In the genomic region with DNA sequence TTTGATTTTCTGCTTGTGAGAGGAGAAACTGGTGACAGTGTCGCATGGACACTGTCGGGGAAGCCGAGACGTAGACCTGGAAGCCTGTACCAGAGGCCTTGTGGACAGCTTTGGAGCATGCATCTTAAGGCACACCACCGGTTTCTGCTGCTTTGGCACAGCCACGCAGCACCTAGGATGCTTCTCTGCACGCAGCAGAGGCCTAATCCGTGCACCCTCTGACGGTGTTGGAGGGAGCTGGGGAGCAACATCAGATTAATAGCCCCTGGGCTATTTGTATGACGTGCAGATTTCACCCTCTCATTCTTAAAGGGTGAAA, we compare ENCODE assay signal across 8 cellular contexts. TPM values are rescaled to one million over a fixed set of nuclear protein-coding genes. Genes with fewer than 3 reads are reported as not detected.
DNase-seq lines count a peak whose midpoint lies in the region; ATAC-seq and TF ChIP-seq lines count a peak whose summit lies in the region.

No MANE protein-coding gene starts in this region.

- H3K4me3 ChIP-seq in body of pancreas (peak overlapping the region in 1 of 2 donors; percentile 88), lower lobe of right lung (peak overlapping the region; percentile 86), uterus (peak overlapping the region; percentile 62 to 75)

- H3K9me3 ChIP-seq in body of pancreas, result no peaks in the 10 kb centered on the region
- no peaks in the 10 kb centered on the region for H3K9me3 ChIP-seq in lower lobe of right lung
- no peaks in the 10 kb centered on the region for H3K9me3 ChIP-seq in uterus

- peaks cover 16% of the 10 kb centered on the region for H3K4me1 ChIP-seq in body of pancreas
- H3K4me1 ChIP-seq in lower lobe of right lung, result peaks cover 6% of the 10 kb centered on the region
- H3K4me1 ChIP-seq in uterus, result peaks cover 0 to 4% of the 10 kb centered on the region in 2 donors

- TF ChIP-seq POLR2A in body of pancreas (IDR thresholded peaks at IDR 0.05) (no peak), uterus (IDR thresholded peaks at IDR 0.05) (no peak)

- peak overlapping the region in 3 of 4 donors; percentile 68 to 88 (median 87) for H3K27ac ChIP-seq in body of pancreas
- H3K27ac ChIP-seq in lower lobe of right lung, result peak overlapping the region; percentile 75
- H3K27ac ChIP-seq in uterus, result peak overlapping the region; percentile 82 to 84

- intact Hi-C loops in body of pancreas (cut with DNase I) (loop anchor here (5.0 kb wide), 1 partner anchor 209 kb away; no protein-coding TSS in a partner anchor), lower lobe of right lung (cut with DNase I) (loop anchor here (5.0 kb wide), 1 partner anchor 209 kb away; no protein-coding TSS in a partner anchor), uterus (cut with DNase I; ENCODE audit: low total_unique reads) (no loop called here)

- H3K36me3 ChIP-seq in body of pancreas (replicated peaks in 1 of 2; ENCODE audit: insufficient read depth in 1 of 2, low read depth in 2 of 2) (no peaks in the 10 kb centered on the region), lower lobe of right lung (no peaks in the 10 kb centered on the region), uterus (no peaks in the 10 kb centered on the region)

- H3K27me3 ChIP-seq in body of pancreas, result no peaks in the 10 kb centered on the region
- H3K27me3 ChIP-seq in lower lobe of right lung (ENCODE audit: low read depth), result no peaks in the 10 kb centered on the region
- H3K27me3 ChIP-seq in uterus, result no peaks in the 10 kb centered on the region

- TF ChIP-seq CTCF in GM10266 (IDR thresholded peaks at IDR 0.05; ENCODE audit: control insufficient read depth, insufficient read depth, low read depth, missing control alignments) (no peak), body of pancreas (IDR thresholded peaks at IDR 0.05) (no peak), lower lobe of right lung (IDR thresholded peaks at IDR 0.05) (no peak), uterus (IDR thresholded peaks at IDR 0.05) (no peak)

- peak; percentile 35 for ATAC-seq in GM21423 (IDR thresholded peaks at IDR 0.05; ENCODE audit: unreplicated experiment)
- peak; percentile 30 for ATAC-seq in HG03575 (IDR thresholded peaks at IDR 0.05; ENCODE audit: extremely low read depth, insufficient number of reproducible peaks, low FRiP score, unreplicated experiment)
- peak; percentile 11 for ATAC-seq in body of pancreas
- ATAC-seq in lower lobe of right lung, result peak; percentile 23 to 42

- 10 to 12% methylated on average over 8 to 10 of the region's 10 CpGs for WGBS in body of pancreas, 2 donors

- DNase-seq in GM10266 (ENCODE audit: extremely low spot score), result peak; percentile 36
- DNase-seq in body of pancreas, result no peak
- no peak for DNase-seq in lower lobe of right lung
- DNase-seq in uterus, result no peak
- DNase-seq in activated effector memory CD4-positive, alpha-beta T cell treated with Interleukin-2 at 50 U/mL for 16 hours, result no peak
- no peak for DNase-seq in DMS79 treated with DMSO at 0.1 percent for 48 hours (lab: John Stamatoyannopoulos, UW)

RNA-seq across cellular contexts. Expression of a gene that starts 30.3 kb away (rescaled TPM):
- total RNA-seq in body of pancreas (not detected), lower lobe of right lung (not detected), uterus (not detected)

RNA-seq across cellular contexts. Expression of a gene that starts 46.5 kb away (rescaled TPM):
- total RNA-seq in body of pancreas, result not detected
- total RNA-seq in lower lobe of right lung, result not detected
- not detected for total RNA-seq in uterus
